11 cellular contexts compared by ENCODE assay signal in the genomic region with DNA sequence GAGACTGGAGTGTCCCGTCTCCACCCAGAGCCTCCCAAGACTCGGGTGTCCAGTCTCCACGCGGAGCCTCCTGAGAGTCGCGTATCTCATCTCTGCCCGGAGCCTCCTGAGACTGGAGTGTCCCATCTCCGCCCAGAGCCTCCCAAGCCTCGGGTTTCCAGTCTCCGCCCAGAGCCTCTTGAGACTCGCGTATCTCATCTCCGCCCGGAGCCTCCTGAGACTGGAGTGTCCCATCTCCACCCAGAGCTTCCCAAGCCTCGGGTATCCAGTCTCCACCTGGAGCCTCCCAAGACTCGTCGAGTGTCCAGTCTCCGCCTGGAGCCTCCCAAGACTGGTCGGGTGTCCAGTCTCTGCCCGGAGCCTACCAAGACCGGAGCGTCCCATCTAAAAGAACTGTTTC. TPM values are rescaled to one million over a fixed set of nuclear protein-coding genes. Genes with fewer than 3 reads are reported as not detected.
"Had no signal": no experiment of that assay in that cellular context is flagged by ENCODE, and none has a peak within 500 bp of the region (broad histone marks: within the 10 kb centered on the region; RNA-seq: fewer than 3 reads in every experiment).

No MANE protein-coding gene starts in this region.

- H3K27ac Mint-ChIP-seq: GM23338, H9, HFFc6 had no signal

- H3K36me3 ChIP-seq: HAP-1 had no signal

- FAIRE-seq: H1, H54 had no signal

- H3K4me3 ChIP-seq: GM23248, GM23338, HAP-1 had no signal

- H3K4me1 Mint-ChIP-seq: GM23338, H9 had no signal

- DNase-seq: GM23248, GOT3, H7, H9, HFFc6 had no signal

- H3K4me1 ChIP-seq: HAP-1 had no signal

- H3K4me3 Mint-ChIP-seq: GM23338, H9, HFFc6 had no signal

- ATAC-seq: GM23338, HCT116 had no signal

- H3K9me3 ChIP-seq: HAP-1 had no signal

- H3K27ac ChIP-seq: GM23248 had no signal

RNA-seq across cellular contexts. Expression of gene FAM47C, which starts 2.3 kb away (rescaled TPM):
- total RNA-seq: GM23248, GM23338, H1, H4, H7, HFFc6 had no signal
- polyA plus RNA-seq: GM23248, GM23338, H1 had no signal
